ENCODE assay signal across 8 cellular contexts in genomic region chr6:98947411-98948292, GRCh38.
A peak's percentile ranks its signal among the peaks of the same experiment; 100 is the strongest.
DNase-seq lines count a peak whose midpoint lies in the region; ATAC-seq and TF ChIP-seq lines count a peak whose summit lies in the region.

FBXL4 (minus strand) TSS chr6:98947946; CDS start chr6:98926988, 20,958 bp downstream.

- no peak for DNase-seq in AG04449 (ENCODE audit: low read depth, low spot score)
- peak; percentile 76 for DNase-seq in NCI-H2227 treated with DMSO at 0.1 percent for 48 hours (lab: John Stamatoyannopoulos, UW)
- DNase-seq in activated CD4-positive, CD25-positive, alpha-beta regulatory T cell (lab: John Stamatoyannopoulos, UW): peak; percentile 62 to 67 (median 65)
- peak; percentile 5 to 95 (median 79) for DNase-seq in caudate nucleus (lab: John Stamatoyannopoulos, UW)
- DNase-seq in iris pigment epithelial cell (ENCODE audit: low read depth): peak; percentile 79
- DNase-seq in stimulated activated CD4-positive, alpha-beta T cell treated with anti-CD3 and anti-CD28 coated beads, Interleukin-12 subunit alpha, Interleukin-12 subunit beta, amount 100 ng/mL, for 48 hours (ENCODE audit: low read depth in 2 of 3, low spot score in 1 of 3): peak; percentile 63 to 81 (median 71)

- peak within 1 kb of the TSS; percentile 87 for H3K4me3 ChIP-seq in AG04449 (ENCODE audit: low read depth, low read length)

- CTCF ChIA-PET in AG04449 (lab: Yijun Ruan, JAX): no interaction called here

- H3K27ac ChIP-seq in caudate nucleus (ENCODE audit: low read depth, low read length): peak within 1 kb of the TSS; percentile 46

- TF ChIP-seq CTCF in AG04449 (IDR thresholded peaks at IDR 0.05; ENCODE audit: insufficient read depth, low read length, missing control alignments): no peak

- POLR2A ChIA-PET in AG04449 (lab: Yijun Ruan, JAX): interaction anchor here (0.9 kb wide), 1 partner anchor 65 kb away, joined by 3 read pairs; no protein-coding TSS in a partner anchor

- peak; percentile 68 for ATAC-seq in GM18861 (IDR thresholded peaks at IDR 0.05; ENCODE audit: unreplicated experiment)
- ATAC-seq in HG03066 (IDR thresholded peaks at IDR 0.05; ENCODE audit: low read depth, unreplicated experiment): peak; percentile 70
